Comparison of ENCODE assay signal across 8 cellular contexts in the genomic region with DNA sequence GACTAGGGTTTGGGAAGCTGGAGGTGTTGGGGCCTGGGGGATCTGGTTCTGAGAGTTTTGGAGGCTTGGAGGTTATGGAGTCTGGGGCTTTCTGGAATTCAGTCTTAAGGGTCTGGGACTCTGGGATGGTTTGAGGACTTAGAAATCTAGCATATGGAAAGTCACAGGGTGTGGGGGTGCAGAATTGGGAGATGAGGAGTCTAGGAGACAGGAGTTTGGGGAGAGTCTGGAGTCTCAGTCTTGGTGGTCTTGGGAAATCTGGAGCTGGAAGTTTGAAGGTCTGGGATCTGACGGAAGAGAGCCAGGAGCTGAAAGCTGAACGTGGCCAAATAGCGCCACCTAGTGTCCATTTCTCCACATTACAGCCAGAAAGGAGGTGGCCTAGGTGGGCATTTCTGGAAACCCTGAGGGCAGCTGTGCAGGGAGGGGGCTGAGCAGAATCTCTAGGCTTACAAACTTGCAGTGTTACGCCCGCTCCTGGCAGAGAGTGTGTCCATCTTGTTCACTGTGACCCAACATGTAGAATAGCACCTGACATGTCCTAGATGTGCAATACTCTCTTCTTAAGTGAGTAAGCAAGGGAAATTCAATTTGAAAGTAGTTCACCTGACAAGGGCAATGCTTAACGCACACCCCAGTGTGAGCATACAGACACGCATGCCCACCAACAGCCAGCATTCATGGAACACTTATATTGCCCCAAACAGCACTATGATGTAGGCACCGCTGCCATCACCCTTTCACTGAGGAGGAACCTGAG.
DNase-seq lines count a peak whose midpoint lies in the region; ATAC-seq and TF ChIP-seq lines count a peak whose summit lies in the region.

No MANE protein-coding gene starts in this region.

- H3K4me3 ChIP-seq in OCI-LY1 (ENCODE audit: low read depth, low read length, poor library complexity, severe bottlenecking): no peak overlapping the region

- H3K27me3 Mint-ChIP-seq in glutamatergic neuron (ENCODE audit: unreplicated experiment): peaks cover 5% of the 10 kb centered on the region

- no peak overlapping the region for H3K4me2 ChIP-seq in OCI-LY1 (ENCODE audit: low read length)

- no peak overlapping the region for H3K27ac ChIP-seq in OCI-LY1 (ENCODE audit: low read depth, low read length, poor library complexity, severe bottlenecking)

- no peaks in the 10 kb centered on the region for H4K20me1 ChIP-seq in OCI-LY1 (ENCODE audit: insufficient read depth, low read length)

- TF ChIP-seq CTCF in OCI-LY1 (IDR thresholded peaks at IDR 0.05; ENCODE audit: low read length): peak; percentile 85
- peak; percentile 98 for TF ChIP-seq CTCF in glutamatergic neuron (IDR thresholded peaks at IDR 0.05; ENCODE audit: partially characterized antibody, unreplicated experiment)

- H3K9ac ChIP-seq in OCI-LY1 (ENCODE audit: low read length): no peak overlapping the region

- POLR2A ChIA-PET in HEK293T (lab: Yijun Ruan, JAX): no interaction called here

- peaks cover 18% of the 10 kb centered on the region for H3K4me1 Mint-ChIP-seq in glutamatergic neuron (ENCODE audit: low read depth, unreplicated experiment)

- no peaks in the 10 kb centered on the region for H3K9me2 ChIP-seq in OCI-LY1 (ENCODE audit: low read depth, low read length)

- H3K79me2 ChIP-seq in OCI-LY1 (ENCODE audit: insufficient read depth, low read length): no peaks in the 10 kb centered on the region

- H3K9me3 Mint-ChIP-seq in glutamatergic neuron (ENCODE audit: unreplicated experiment): peaks cover 3% of the 10 kb centered on the region

- H3K4me3 Mint-ChIP-seq in glutamatergic neuron (ENCODE audit: unreplicated experiment): no peak overlapping the region

- H3K36me3 ChIP-seq in OCI-LY1 (ENCODE audit: insufficient read depth, low read length): no peaks in the 10 kb centered on the region

- H3F3A ChIP-seq in OCI-LY1 (ENCODE audit: insufficient read depth, low read length): no peaks in the 10 kb centered on the region

- no peaks in the 10 kb centered on the region for H3K36me3 Mint-ChIP-seq in glutamatergic neuron (ENCODE audit: unreplicated experiment)

- DNase-seq in COR-L47 (lab: John Stamatoyannopoulos, UW) (peak; percentile 55), HEK293T (ENCODE audit: extremely low spot score) (peak; percentile 73), glutamatergic neuron (peak; percentile 84), retina (peak; percentile 87)
- peak; percentile 40 for DNase-seq in activated naive CD4-positive, alpha-beta T cell treated with Interleukin-2 at 50 U/mL for 16 hours

- H3K27ac Mint-ChIP-seq in glutamatergic neuron (ENCODE audit: unreplicated experiment): no peak overlapping the region

- CTCF ChIA-PET in HEK293T (lab: Yijun Ruan, JAX): interaction anchor here (0.6 to 2.2 kb wide), 20 partner anchors 11 to 1130 kb away, joined by 3 to 22 read pairs (median 3); no protein-coding TSS in a partner anchor

- H3K27me3 ChIP-seq in OCI-LY1 (ENCODE audit: insufficient read depth, low read length): 0 out of 2 replicates have a peak, but pooled peaks cover 4% of the 10 kb centered on the region

- ATAC-seq in GM19455 (IDR thresholded peaks at IDR 0.05; ENCODE audit: unreplicated experiment): no peak
- no peak for ATAC-seq in GM21619 (IDR thresholded peaks at IDR 0.05; ENCODE audit: unreplicated experiment)

- H2AFZ ChIP-seq in OCI-LY1 (ENCODE audit: low read length): no peak overlapping the region

- H3K9me3 ChIP-seq in OCI-LY1 (ENCODE audit: low read length): no peaks in the 10 kb centered on the region

- H3K4me1 ChIP-seq in OCI-LY1 (ENCODE audit: insufficient read depth, low read length, severe bottlenecking): no peaks in the 10 kb centered on the region

TF ChIP-seq in HEK293T, 16 proteins besides CTCF, POLR2A, EP300 and RAD21:
- no peak for TF ChIP-seq LEF1 (IDR thresholded peaks at IDR 0.05; ENCODE audit: borderline replicate concordance)
- no peak for TF ChIP-seq FOXM1 (IDR thresholded peaks at IDR 0.05; ENCODE audit: borderline replicate concordance)
- TF ChIP-seq ARNT (IDR thresholded peaks at IDR 0.05): no peak
- no peak for TF ChIP-seq BHLHE40 (IDR thresholded peaks at IDR 0.05; ENCODE audit: borderline replicate concordance)
- no peak for TF ChIP-seq HDGF (IDR thresholded peaks at IDR 0.05; ENCODE audit: borderline replicate concordance)
- no peak for TF ChIP-seq CTBP1 (IDR thresholded peaks at IDR 0.05; ENCODE audit: borderline replicate concordance)
